15 cellular contexts compared by ENCODE assay signal in genomic region chr2:65309699-65310098, GRCh38.
DNase-seq lines count a peak whose midpoint lies in the region; ATAC-seq and TF ChIP-seq lines count a peak whose summit lies in the region.
"Had no signal": no experiment of that assay in that cellular context is flagged by ENCODE, and none has a peak within 500 bp of the region (broad histone marks: within the 10 kb centered on the region; RNA-seq: fewer than 3 reads in every experiment).

No MANE protein-coding gene starts in this region.

- H2AFZ ChIP-seq in GM23338, result no peak overlapping the region

- no peaks in the 10 kb centered on the region for H3F3A ChIP-seq in GM23338 (replicated peaks; ENCODE audit: low read depth)

- no peak overlapping the region for H3K4me3 ChIP-seq in right atrium auricular region
- no peak overlapping the region for H3K4me3 ChIP-seq in psoas muscle
- H3K4me3 ChIP-seq in GM23338, result no peak overlapping the region
- H3K4me3 ChIP-seq: colonic mucosa had no signal

- peak overlapping the region; percentile 68 for H3K27ac ChIP-seq in C4-2B
- H3K27ac ChIP-seq in VCaP, result peak overlapping the region; percentile 64
- H3K27ac ChIP-seq in right atrium auricular region, result peak overlapping the region; percentile 50 to 75
- no peak overlapping the region for H3K27ac ChIP-seq in psoas muscle
- no peak overlapping the region for H3K27ac ChIP-seq in GM23338 (ENCODE audit: low read depth)
- H3K27ac ChIP-seq: colonic mucosa had no signal

- peaks cover 13% of the 10 kb centered on the region for H3K27me3 Mint-ChIP-seq in GM23338 (ENCODE audit: insufficient read depth, low read depth, poor library complexity)
- H3K27me3 Mint-ChIP-seq: activated T-cell treated with anti-CD3 and anti-CD28 coated beads, Interleukin-2, amount 50 U/mL, for 24 hours; naive thymus-derived CD4-positive, alpha-beta T cell had no signal

- no peaks in the 10 kb centered on the region for H3K9me3 ChIP-seq in right atrium auricular region
- no peaks in the 10 kb centered on the region for H3K9me3 ChIP-seq in psoas muscle
- H3K9me3 ChIP-seq: colonic mucosa had no signal

- peaks cover 14% of the 10 kb centered on the region for H3K36me3 Mint-ChIP-seq in GM23338 (ENCODE audit: low read depth)

- no peak overlapping the region for H3K27ac Mint-ChIP-seq in GM23338
- H3K27ac Mint-ChIP-seq: activated T-cell treated with anti-CD3 and anti-CD28 coated beads, Interleukin-2, amount 50 U/mL, for 24 hours had no signal

- H3K9me2 ChIP-seq in GM23338 (ENCODE audit: insufficient read depth), result no peaks in the 10 kb centered on the region

- H3K4me3 Mint-ChIP-seq in GM23338, result no peak overlapping the region
- H3K4me3 Mint-ChIP-seq: activated T-cell treated with anti-CD3 and anti-CD28 coated beads, Interleukin-2, amount 50 U/mL, for 24 hours; naive thymus-derived CD4-positive, alpha-beta T cell had no signal

- intact Hi-C loops in psoas muscle (cut with DNase I), result loop anchor here in 1 of 2 donors (5.0 kb wide), 2 partner anchors 43 to 123 kb away; partner anchors contain the start of gene SPRED2

- no peaks in the 10 kb centered on the region for H3K9me3 Mint-ChIP-seq in GM23338
- H3K9me3 Mint-ChIP-seq: activated T-cell treated with anti-CD3 and anti-CD28 coated beads, Interleukin-2, amount 50 U/mL, for 24 hours had no signal

- no peak overlapping the region for H3K4me2 ChIP-seq in GM23338

- DNase-seq in right atrium auricular region (ENCODE audit: low spot score) (no peak), psoas muscle (no peak), GM23338 (ENCODE audit: low spot score) (no peak), NCI-H146 treated with DMSO at 0.1 percent for 48 hours (lab: John Stamatoyannopoulos, UW; ENCODE audit: unreplicated experiment) (no peak)
- DNase-seq in activated CD8-positive, alpha-beta memory T cell treated with anti-CD3 and anti-CD28 coated beads for 24 hours, result no peak
- DNase-seq: activated CD4-positive, alpha-beta T cell treated with anti-CD3 and anti-CD28 coated beads for 1 hour; activated T-cell treated with anti-CD3 and anti-CD28 coated beads, Interleukin-2, amount 50 U/mL, for 24 hours; colonic mucosa; DND-41; KG1; naive thymus-derived CD4-positive, alpha-beta T cell; NCI-H187 had no signal

- H4K20me1 ChIP-seq in GM23338 (replicated peaks; ENCODE audit: insufficient read depth), result peaks cover 7% of the 10 kb centered on the region

- ATAC-seq in psoas muscle (peak in 3 of 4 donors; percentile 26 to 45 (median 44)), GM23338 (no peak)
- ATAC-seq in activated CD4-positive, CD25-positive, alpha-beta regulatory T cell treated with anti-CD3 and anti-CD28 coated beads, Interleukin-2, amount 50 U/mL, for 24 hours, result no peak
- ATAC-seq: naive thymus-derived CD4-positive, alpha-beta T cell had no signal

- H3K36me3 ChIP-seq in right atrium auricular region (peaks cover 33% of the 10 kb centered on the region), psoas muscle (ENCODE audit: insufficient read depth in 1 of 2, low read depth in 1 of 2) (peaks cover 3 to 13% of the 10 kb centered on the region in 2 donors), GM23338 (ENCODE audit: insufficient read depth) (no peaks in the 10 kb centered on the region)

- H3K79me2 ChIP-seq in GM23338 (replicated peaks; ENCODE audit: insufficient read depth), result no peaks in the 10 kb centered on the region

- 83 to 92% (median 85%) methylated on average over 8 of the region's 8 CpGs for WGBS in psoas muscle, 3 donors

- H3K27me3 ChIP-seq in right atrium auricular region, result no peaks in the 10 kb centered on the region
- no peaks in the 10 kb centered on the region for H3K27me3 ChIP-seq in psoas muscle (ENCODE audit: insufficient read depth in 3 of 3, low read length in 2 of 3)
- H3K27me3 ChIP-seq in GM23338 (ENCODE audit: insufficient read depth), result no peaks in the 10 kb centered on the region
- H3K27me3 ChIP-seq: colonic mucosa had no signal

- H3K4me1 ChIP-seq in right atrium auricular region (peaks cover 0 to 21% of the 10 kb centered on the region in 2 donors), psoas muscle (no peaks in the 10 kb centered on the region), GM23338 (ENCODE audit: insufficient read depth) (no peaks in the 10 kb centered on the region)
- H3K4me1 ChIP-seq: colonic mucosa had no signal

- no peaks in the 10 kb centered on the region; the same call in 2 of the 3 replicates for H3K4me1 Mint-ChIP-seq in GM23338

- TF ChIP-seq CTCF in C4-2B (conservative IDR thresholded peaks at IDR 0.05), result peak; percentile 5; the same call in 1 of the 2 replicates
- TF ChIP-seq CTCF in VCaP (conservative IDR thresholded peaks at IDR 0.05), result peak; percentile 46
- no peak for TF ChIP-seq CTCF in right atrium auricular region (IDR thresholded peaks at IDR 0.05)
- no peak for TF ChIP-seq CTCF in psoas muscle (IDR thresholded peaks at IDR 0.05)
- no peak for TF ChIP-seq CTCF in GM23338 (conservative IDR thresholded peaks at IDR 0.05; ENCODE audit: low read depth in 2 of 2)

TF ChIP-seq in GM23338, 12 proteins besides CTCF, POLR2A, EP300 and RAD21 (continues in another document):
- TF ChIP-seq EZH2 (IDR thresholded peaks at IDR 0.05; ENCODE audit: low read depth, unreplicated experiment) (no peak), NANOG (IDR thresholded peaks at IDR 0.05; ENCODE audit: borderline replicate concordance) (no peak), EZH2phosphoT487 (IDR thresholded peaks at IDR 0.05; ENCODE audit: unreplicated experiment) (no peak), ZNF114 (CRISPR knock-in tag; IDR thresholded peaks at IDR 0.05) (no peak), STAT1 (IDR thresholded peaks at IDR 0.05; ENCODE audit: unreplicated experiment) (no peak), POLR2AphosphoS5 (IDR thresholded peaks at IDR 0.05; ENCODE audit: low read depth) (no peak), ZNF331 (CRISPR knock-in tag; IDR thresholded peaks at IDR 0.05; ENCODE audit: low read depth) (no peak), CREB1 (CRISPR knock-in tag; IDR thresholded peaks at IDR 0.05; ENCODE audit: low read depth) (no peak)
- TF ChIP-seq, protein P1, sequence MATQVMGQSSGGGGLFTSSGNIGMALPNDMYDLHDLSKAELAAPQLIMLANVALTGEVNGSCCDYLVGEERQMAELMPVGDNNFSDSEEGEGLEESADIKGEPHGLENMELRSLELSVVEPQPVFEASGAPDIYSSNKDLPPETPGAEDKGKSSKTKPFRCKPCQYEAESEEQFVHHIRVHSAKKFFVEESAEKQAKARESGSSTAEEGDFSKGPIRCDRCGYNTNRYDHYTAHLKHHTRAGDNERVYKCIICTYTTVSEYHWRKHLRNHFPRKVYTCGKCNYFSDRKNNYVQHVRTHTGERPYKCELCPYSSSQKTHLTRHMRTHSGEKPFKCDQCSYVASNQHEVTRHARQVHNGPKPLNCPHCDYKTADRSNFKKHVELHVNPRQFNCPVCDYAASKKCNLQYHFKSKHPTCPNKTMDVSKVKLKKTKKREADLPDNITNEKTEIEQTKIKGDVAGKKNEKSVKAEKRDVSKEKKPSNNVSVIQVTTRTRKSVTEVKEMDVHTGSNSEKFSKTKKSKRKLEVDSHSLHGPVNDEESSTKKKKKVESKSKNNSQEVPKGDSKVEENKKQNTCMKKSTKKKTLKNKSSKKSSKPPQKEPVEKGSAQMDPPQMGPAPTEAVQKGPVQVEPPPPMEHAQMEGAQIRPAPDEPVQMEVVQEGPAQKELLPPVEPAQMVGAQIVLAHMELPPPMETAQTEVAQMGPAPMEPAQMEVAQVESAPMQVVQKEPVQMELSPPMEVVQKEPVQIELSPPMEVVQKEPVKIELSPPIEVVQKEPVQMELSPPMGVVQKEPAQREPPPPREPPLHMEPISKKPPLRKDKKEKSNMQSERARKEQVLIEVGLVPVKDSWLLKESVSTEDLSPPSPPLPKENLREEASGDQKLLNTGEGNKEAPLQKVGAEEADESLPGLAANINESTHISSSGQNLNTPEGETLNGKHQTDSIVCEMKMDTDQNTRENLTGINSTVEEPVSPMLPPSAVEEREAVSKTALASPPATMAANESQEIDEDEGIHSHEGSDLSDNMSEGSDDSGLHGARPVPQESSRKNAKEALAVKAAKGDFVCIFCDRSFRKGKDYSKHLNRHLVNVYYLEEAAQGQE (IDR thresholded peaks at IDR 0.05; ENCODE audit: unreplicated experiment), result no peak

Comparison
In these comparisons a context has a peak if more than half of its experiments do, and no peak if none do; other contexts are left out.
1. H3K27ac ChIP-seq: peak in C4-2B (single experiment), VCaP (single experiment) and right atrium auricular region (2 of 2); none in psoas muscle (single experiment) and GM23338 (single experiment).
2. CTCF ChIP-seq: peak in C4-2B (single experiment) and VCaP (single experiment); none in right atrium auricular region (0 of 2), psoas muscle (single experiment) and GM23338 (0 of 2).
3. ATAC-seq: peak in psoas muscle (3 of 4); none in activated CD4-positive, CD25-positive, alpha-beta regulatory T cell treated with anti-CD3 and anti-CD28 coated beads, Interleukin-2, amount 50 U/mL, for 24 hours (0 of 2) and GM23338 (single experiment).